8 cellular contexts compared by ENCODE assay signal in the genomic region with DNA sequence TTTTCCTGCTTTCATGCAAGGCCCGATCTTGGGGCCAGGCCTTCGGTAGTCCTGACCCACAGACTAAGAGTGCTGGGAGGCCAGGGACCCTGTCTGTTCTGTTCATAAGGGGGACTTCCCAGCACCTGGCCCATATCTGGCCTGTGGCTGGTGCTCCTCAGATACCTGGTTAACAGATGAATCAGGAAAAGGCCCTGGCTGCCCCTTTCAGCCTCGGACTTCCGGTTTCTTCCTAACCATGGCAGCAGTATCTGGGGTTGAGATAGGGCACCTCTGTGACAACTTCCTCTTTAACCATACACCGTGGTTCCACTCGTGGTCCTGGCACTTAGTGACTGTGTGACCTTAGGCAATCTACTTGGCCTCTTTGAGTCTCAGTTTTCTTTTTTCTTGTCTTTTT. TPM values are rescaled to one million over a fixed set of nuclear protein-coding genes. Genes with fewer than 3 reads are reported as not detected.
DNase-seq lines count a peak whose midpoint lies in the region; ATAC-seq and TF ChIP-seq lines count a peak whose summit lies in the region.

No MANE protein-coding gene starts in this region.

- peaks cover 4 to 98% (median 59%) of the 10 kb centered on the region in 6 donors for H3K4me1 ChIP-seq in spleen

- H3K36me3 ChIP-seq in spleen = peaks cover 0 to 47% (median 1%) of the 10 kb centered on the region in 6 donors

- intact Hi-C loops in spleen (cut with DNase I; ENCODE audit: low total_unique reads) = no loop called here

- no peak for TF ChIP-seq POLR2A in spleen (IDR thresholded peaks at IDR 0.05)

- no peak for TF ChIP-seq CTCF in spleen (IDR thresholded peaks at IDR 0.05 in 8 of 11, conservative IDR thresholded peaks at IDR 0.05 in 3 of 11)

- peak overlapping the region in 7 of 8 donors; percentile 84 to 95 (median 89) for H3K27ac ChIP-seq in spleen

- no peaks in the 10 kb centered on the region for H3K27me3 ChIP-seq in spleen (replicated peaks in 1 of 7)

- DNase-seq in activated CD8-positive, alpha-beta memory T cell treated with anti-CD3 and anti-CD28 coated beads, Interleukin-2, amount 50 U/mL, for 48 hours = peak; percentile 55
- DNase-seq in activated CD8-positive, alpha-beta memory T cell treated with anti-CD3 and anti-CD28 coated beads for 24 hours = no peak
- DNase-seq in SIG-M5 treated with dmso at 0.1 percent for 504 hours (lab: John Stamatoyannopoulos, UW; ENCODE audit: unreplicated experiment) = peak; percentile 59
- peak; percentile 85 for DNase-seq in spleen
- DNase-seq in NCI-H524 (lab: John Stamatoyannopoulos, UW) = no peak
- DNase-seq in stimulated activated CD4-positive, alpha-beta T cell treated with anti-CD3 and anti-CD28 coated beads, Interleukin-4, amount 100 ng/mL, for 24 hours = no peak
- DNase-seq in NCI-H187 treated with DMSO at 0.1 percent for 48 hours (lab: John Stamatoyannopoulos, UW) = no peak

- 30 to 45% (median 33%) methylated on average over 6 of the region's 6 CpGs for WGBS in spleen, 5 donors

- no peaks in the 10 kb centered on the region for H3K9me3 ChIP-seq in spleen

- peak; percentile 36 for ATAC-seq in HG02973 (IDR thresholded peaks at IDR 0.05; ENCODE audit: unreplicated experiment)

- H3K4me3 ChIP-seq in spleen = peak overlapping the region in 1 of 8 donors; percentile 37

RNA-seq across cellular contexts. Expression of gene PLCG2, which starts 18.4 kb away (rescaled TPM):
- 100 to 1,000 TPM; 111 to 277 (median 161) TPM for total RNA-seq in spleen
- polyA plus RNA-seq in spleen = 10 to 100 TPM; 57.1 to 83.2 (median 61.9) TPM

Comparison
In these comparisons a context has a peak if more than half of its experiments do, and no peak if none do; other contexts are left out.
1. DNase-seq: peak in activated CD8-positive, alpha-beta memory T cell treated with anti-CD3 and anti-CD28 coated beads, Interleukin-2, amount 50 U/mL, for 48 hours (single experiment), SIG-M5 treated with dmso at 0.1 percent for 504 hours (single experiment) and spleen (single experiment); none in activated CD8-positive, alpha-beta memory T cell treated with anti-CD3 and anti-CD28 coated beads for 24 hours (single experiment), NCI-H524 (0 of 2), stimulated activated CD4-positive, alpha-beta T cell treated with anti-CD3 and anti-CD28 coated beads, Interleukin-4, amount 100 ng/mL, for 24 hours (single experiment) and NCI-H187 treated with DMSO at 0.1 percent for 48 hours (single experiment).